Comparison of ENCODE assay signal across 9 cellular contexts in the genomic region with DNA sequence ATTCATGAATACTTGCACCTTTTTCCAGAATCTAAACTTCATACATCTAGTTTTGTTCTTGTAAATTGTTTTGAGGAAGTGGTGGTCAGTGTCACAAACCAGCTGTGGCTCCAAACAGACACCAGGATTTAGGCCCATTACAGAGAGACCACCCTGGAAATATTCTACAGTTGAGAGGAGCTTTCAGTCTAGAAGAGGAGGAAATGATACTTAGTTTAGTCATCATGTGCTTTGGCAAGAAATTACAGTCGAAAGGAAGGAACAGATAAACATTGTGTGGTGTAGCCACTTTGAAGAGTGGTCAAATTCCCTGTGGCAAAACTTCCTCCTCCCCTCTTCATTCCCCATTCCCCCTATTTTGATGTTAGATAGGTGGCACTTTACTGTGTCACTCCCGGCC. TPM values are rescaled to one million over a fixed set of nuclear protein-coding genes. Genes with fewer than 3 reads are reported as not detected.
DNase-seq lines count a peak whose midpoint lies in the region; ATAC-seq and TF ChIP-seq lines count a peak whose summit lies in the region.
"Had no signal": no experiment of that assay in that cellular context is flagged by ENCODE, and none has a peak within 500 bp of the region (broad histone marks: within the 10 kb centered on the region; RNA-seq: fewer than 3 reads in every experiment).

No MANE protein-coding gene starts in this region.

- DNase-seq in Daoy (ENCODE audit: low read depth) (peak; percentile 79), SIG-M5 (lab: John Stamatoyannopoulos, UW) (peak; percentile 17), kidney glomerular epithelial cell (lab: John Stamatoyannopoulos, UW) (peak; percentile 45), HEK293T (ENCODE audit: extremely low spot score) (no peak), OCI-M2 (lab: John Stamatoyannopoulos, UW; ENCODE audit: unreplicated experiment) (no peak), T-helper 17 cell (no peak)
- DNase-seq in activated CD4-positive, alpha-beta memory T cell treated with anti-CD3 and anti-CD28 coated beads, Interleukin-2, amount 10 ng/mL, durations not matched to agents 7 days and 5 days: no peak

- H3K27ac Mint-ChIP-seq in activated CD4-positive, alpha-beta memory T cell treated with anti-CD3 and anti-CD28 coated beads, Interleukin-2, amount 10 ng/mL, durations not matched to agents 7 days and 5 days: no peak overlapping the region
- no peak overlapping the region for H3K27ac Mint-ChIP-seq in T-helper 17 cell

- H3K9me3 Mint-ChIP-seq in activated CD4-positive, alpha-beta memory T cell treated with anti-CD3 and anti-CD28 coated beads, Interleukin-2, amount 10 ng/mL, durations not matched to agents 7 days and 5 days: no peaks in the 10 kb centered on the region

- peaks cover 23% of the 10 kb centered on the region for H3K4me1 Mint-ChIP-seq in activated CD4-positive, alpha-beta memory T cell treated with anti-CD3 and anti-CD28 coated beads, Interleukin-2, amount 10 ng/mL, durations not matched to agents 7 days and 5 days
- peaks cover 3% of the 10 kb centered on the region for H3K4me1 Mint-ChIP-seq in T-helper 17 cell

- CTCF ChIA-PET in activated CD4-positive, alpha-beta memory T cell treated with anti-CD3 and anti-CD28 coated beads, Interleukin-2, amount 10 ng/mL, durations not matched to agents 7 days and 5 days (lab: Charles Lee): interaction anchor here (1.6 kb wide), 1 partner anchor 48 kb away, joined by 3 read pairs; no protein-coding TSS in a partner anchor
- CTCF ChIA-PET in HEK293T (lab: Yijun Ruan, JAX): interaction anchor here (0.5 kb wide), 1 partner anchor 48 kb away, joined by 3 read pairs; no protein-coding TSS in a partner anchor

- POLR2A ChIA-PET in activated CD4-positive, alpha-beta memory T cell treated with anti-CD3 and anti-CD28 coated beads, Interleukin-2, amount 10 ng/mL, durations not matched to agents 7 days and 5 days (lab: Charles Lee): no interaction called here
- POLR2A ChIA-PET in HEK293T (lab: Yijun Ruan, JAX): interaction anchor here (2.1 kb wide), 1 partner anchor 15 kb away, joined by 6 read pairs; a partner anchor contains a TSS

- H3K9me3 ChIP-seq in T-helper 17 cell (ENCODE audit: control insufficient read depth, low read length, poor library complexity, severe bottlenecking): no peaks in the 10 kb centered on the region
- H3K9me3 ChIP-seq: esophagus muscularis mucosa had no signal

- H3K4me3 Mint-ChIP-seq in activated CD4-positive, alpha-beta memory T cell treated with anti-CD3 and anti-CD28 coated beads, Interleukin-2, amount 10 ng/mL, durations not matched to agents 7 days and 5 days: no peak overlapping the region
- no peak overlapping the region for H3K4me3 Mint-ChIP-seq in T-helper 17 cell

- H3K27me3 Mint-ChIP-seq in activated CD4-positive, alpha-beta memory T cell treated with anti-CD3 and anti-CD28 coated beads, Interleukin-2, amount 10 ng/mL, durations not matched to agents 7 days and 5 days: no peaks in the 10 kb centered on the region
- no peaks in the 10 kb centered on the region for H3K27me3 Mint-ChIP-seq in T-helper 17 cell

- ATAC-seq in HG02610 (IDR thresholded peaks at IDR 0.05; ENCODE audit: unreplicated experiment) (peak; percentile 61), T-helper 17 cell (no peak)

- no peaks in the 10 kb centered on the region for H3K36me3 Mint-ChIP-seq in activated CD4-positive, alpha-beta memory T cell treated with anti-CD3 and anti-CD28 coated beads, Interleukin-2, amount 10 ng/mL, durations not matched to agents 7 days and 5 days (ENCODE audit: low read depth)
- H3K36me3 Mint-ChIP-seq in T-helper 17 cell (ENCODE audit: low read depth): no peaks in the 10 kb centered on the region

TF ChIP-seq in HEK293T, 16 proteins besides CTCF, POLR2A, EP300 and RAD21:
- TF ChIP-seq ELF4 (IDR thresholded peaks at IDR 0.05): no peak
- no peak for TF ChIP-seq LEF1 (IDR thresholded peaks at IDR 0.05; ENCODE audit: borderline replicate concordance)

RNA-seq across cellular contexts. Expression of a gene that starts 15.7 kb away (rescaled TPM):
- total RNA-seq in Daoy (2014; rRNA removed; shearing (Covaris generic)): 21.0 and 32.6 TPM in 2 replicates
- total RNA-seq in activated CD4-positive, alpha-beta memory T cell treated with anti-CD3 and anti-CD28 coated beads, Interleukin-2, amount 10 ng/mL, durations not matched to agents 7 days and 5 days: 10 to 100 TPM in 1 of 2 experiments, 1 to 10 TPM in 1; 7.8 to 10.6 TPM
- 1 to 10 TPM; 1.4 to 1.8 TPM for total RNA-seq in T-helper 17 cell

Comparison
In these comparisons a context has a peak if more than half of its experiments do, and no peak if none do; other contexts are left out.
1. DNase-seq: peak in Daoy (single experiment), SIG-M5 (single experiment) and kidney glomerular epithelial cell (single experiment); none in activated CD4-positive, alpha-beta memory T cell treated with anti-CD3 and anti-CD28 coated beads, Interleukin-2, amount 10 ng/mL, durations not matched to agents 7 days and 5 days (single experiment), HEK293T (single experiment), OCI-M2 (single experiment) and T-helper 17 cell (0 of 3).